ENCODE assay signal across 8 cellular contexts in the genomic region with DNA sequence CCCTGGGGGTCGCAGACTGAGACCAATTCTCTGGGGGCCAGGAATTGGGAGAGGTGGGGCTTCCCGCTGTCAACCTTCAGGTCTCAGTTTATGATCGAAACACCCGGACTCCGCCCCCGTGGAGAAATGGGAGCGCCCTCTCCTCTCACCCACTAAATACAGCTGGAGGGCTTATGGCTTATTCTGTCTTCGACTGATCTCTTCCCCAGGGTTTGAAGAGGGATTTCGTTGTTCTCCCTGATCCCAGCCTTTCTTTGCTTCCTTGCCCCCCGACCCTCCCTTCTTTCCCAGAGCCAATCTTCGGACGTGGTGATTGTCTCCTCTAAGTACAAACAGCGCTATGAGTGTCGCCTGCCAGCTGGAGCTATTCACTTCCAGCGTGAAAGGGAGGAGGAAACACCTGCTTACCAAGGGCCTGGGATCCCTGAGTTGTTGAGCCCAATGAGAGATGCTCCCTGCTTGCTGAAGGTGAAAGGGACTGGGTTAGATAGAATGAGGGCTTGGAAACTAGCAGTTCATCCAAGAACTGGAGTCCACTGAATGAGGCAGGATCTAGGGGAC.
A peak's percentile ranks its signal among the peaks of the same experiment; 100 is the strongest.
DNase-seq lines count a peak whose midpoint lies in the region; ATAC-seq lines count a peak whose summit lies in the region.

No MANE protein-coding gene starts in this region.

- H3K4me3 Mint-ChIP-seq in effector memory CD8-positive, alpha-beta T cell: no peak overlapping the region

- peaks cover 22% of the 10 kb centered on the region for H3K36me3 Mint-ChIP-seq in effector memory CD8-positive, alpha-beta T cell (ENCODE audit: insufficient read depth)

- peaks cover 36% of the 10 kb centered on the region for H3K36me3 ChIP-seq in effector memory CD4-positive, alpha-beta T cell (ENCODE audit: control insufficient read depth, insufficient read depth, low read length)
- H3K36me3 ChIP-seq in muscle layer of duodenum (ENCODE audit: control insufficient read depth in 1 of 2, insufficient read depth in 2 of 2, low read length in 2 of 2): peaks cover 23 to 35% of the 10 kb centered on the region in 2 donors

- H3K9me3 Mint-ChIP-seq in effector memory CD8-positive, alpha-beta T cell: no peaks in the 10 kb centered on the region

- H3K4me1 ChIP-seq in effector memory CD4-positive, alpha-beta T cell (ENCODE audit: control insufficient read depth, insufficient read depth, low read length, poor library complexity, severe bottlenecking): peaks cover 9% of the 10 kb centered on the region
- H3K4me1 ChIP-seq in muscle layer of duodenum (ENCODE audit: control insufficient read depth in 1 of 2, insufficient read depth in 2 of 2, low read length in 2 of 2): peaks cover 5 to 10% of the 10 kb centered on the region in 2 donors

- ATAC-seq in effector memory CD8-positive, alpha-beta T cell (replicated peaks): no peak
- no peak for ATAC-seq in HG02763 (IDR thresholded peaks at IDR 0.05; ENCODE audit: unreplicated experiment)

- peak; percentile 59 to 73 (median 70) for DNase-seq in NCI-H1417 (lab: John Stamatoyannopoulos, UW)
- no peak for DNase-seq in NCI-H1417 treated with DMSO at 0.1 percent for 48 hours (lab: John Stamatoyannopoulos, UW)
- DNase-seq in NCI-H2196 treated with DMSO at 0.1 percent for 48 hours (lab: John Stamatoyannopoulos, UW; ENCODE audit: unreplicated experiment): peak; percentile 6
- DNase-seq in effector memory CD4-positive, alpha-beta T cell: peak in 1 of 3 donors; percentile 5
- no peak for DNase-seq in effector memory CD8-positive, alpha-beta T cell
- no peak for DNase-seq in T-helper 1 cell

- H3K4me3 ChIP-seq in effector memory CD4-positive, alpha-beta T cell (ENCODE audit: insufficient read depth, low read depth, low read length, poor library complexity, severe bottlenecking): peak overlapping the region; percentile 88
- H3K4me3 ChIP-seq in muscle layer of duodenum (ENCODE audit: low read depth in 1 of 2, low read length in 2 of 2): peak overlapping the region; percentile 95 to 96

- H3K4me1 Mint-ChIP-seq in effector memory CD8-positive, alpha-beta T cell (ENCODE audit: low read depth in 2 of 2): peaks cover 6 to 13% of the 10 kb centered on the region in 2 donors

- H3K27ac Mint-ChIP-seq in effector memory CD8-positive, alpha-beta T cell: no peak overlapping the region

- no peaks in the 10 kb centered on the region for H3K9me3 ChIP-seq in effector memory CD4-positive, alpha-beta T cell (ENCODE audit: control insufficient read depth, low read length)
- H3K9me3 ChIP-seq in muscle layer of duodenum (ENCODE audit: control insufficient read depth in 1 of 2, low read length in 2 of 2): no peaks in the 10 kb centered on the region

- H3K27me3 Mint-ChIP-seq in effector memory CD8-positive, alpha-beta T cell: peaks cover 9 to 16% of the 10 kb centered on the region in 2 donors

- H3K27me3 ChIP-seq in effector memory CD4-positive, alpha-beta T cell (replicated peaks; ENCODE audit: control insufficient read depth, insufficient read depth, low read length, poor library complexity, severe bottlenecking): no peaks in the 10 kb centered on the region
- no peaks in the 10 kb centered on the region for H3K27me3 ChIP-seq in muscle layer of duodenum (ENCODE audit: low read depth, low read length)

- peak overlapping the region; percentile 76 for H3K27ac ChIP-seq in effector memory CD4-positive, alpha-beta T cell (ENCODE audit: insufficient read depth, low read length, poor library complexity, severe bottlenecking)
- H3K27ac ChIP-seq in muscle layer of duodenum (ENCODE audit: low read length): peak overlapping the region; percentile 81

Comparison
In these comparisons a context has a peak if more than half of its experiments do, and no peak if none do; other contexts are left out.
1. DNase-seq: peak in NCI-H1417 (3 of 3) and NCI-H2196 treated with DMSO at 0.1 percent for 48 hours (single experiment); none in NCI-H1417 treated with DMSO at 0.1 percent for 48 hours (single experiment), effector memory CD8-positive, alpha-beta T cell (0 of 3) and T-helper 1 cell (0 of 5).